Comparison of ENCODE assay signal across 8 cellular contexts in the genomic region with DNA sequence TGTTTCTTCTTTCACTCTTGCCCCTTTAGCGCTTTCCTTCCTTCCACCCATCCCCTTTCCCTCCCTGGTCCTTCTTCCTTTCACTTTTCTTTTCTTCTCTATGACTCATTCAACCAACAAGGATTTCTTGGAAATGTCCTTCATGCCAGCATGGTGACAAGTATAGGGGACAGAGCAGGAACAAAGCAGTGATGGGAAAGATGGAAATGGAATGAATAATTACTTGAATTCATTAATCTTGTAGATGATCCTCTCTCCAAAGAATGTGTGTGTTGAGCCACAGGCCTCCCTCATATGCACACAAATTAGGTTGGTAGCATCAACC. TPM values are rescaled to one million over a fixed set of nuclear protein-coding genes. Genes with fewer than 3 reads are reported as not detected.
A peak's percentile ranks its signal among the peaks of the same experiment; 100 is the strongest.
DNase-seq lines count a peak whose midpoint lies in the region; FAIRE-seq and TF ChIP-seq lines count a peak whose summit lies in the region.
"Had no signal": no experiment of that assay in that cellular context is flagged by ENCODE, and none has a peak within 500 bp of the region (broad histone marks: within the 10 kb centered on the region; RNA-seq: fewer than 3 reads in every experiment).

No MANE protein-coding gene starts in this region.

- no peak for TF ChIP-seq CTCF in fibroblast of the aortic adventitia (IDR thresholded peaks at IDR 0.05; ENCODE audit: insufficient read depth, low read length)

- no peaks in the 10 kb centered on the region for H4K20me1 ChIP-seq in GM23248 (ENCODE audit: insufficient read depth)

- no peak overlapping the region for H2AFZ ChIP-seq in GM23248

- H3K4me1 ChIP-seq in GM23248 (ENCODE audit: insufficient read depth) (peaks cover 35% of the 10 kb centered on the region), SJSA1 (replicated peaks) (peaks cover 49% of the 10 kb centered on the region), small intestine (ENCODE audit: control insufficient read depth in 2 of 2, insufficient read depth in 1 of 2, low read depth in 1 of 2, low read length in 1 of 2) (peaks cover 4 to 16% of the 10 kb centered on the region in 2 donors)

- H3K27me3 ChIP-seq in GM23248 (replicated peaks; ENCODE audit: insufficient read depth) (no peaks in the 10 kb centered on the region), SJSA1 (replicated peaks) (no peaks in the 10 kb centered on the region), small intestine (ENCODE audit: control insufficient read depth in 2 of 2, insufficient read depth in 2 of 2, low read length in 2 of 2) (no peaks in the 10 kb centered on the region)

- H3K9me3 ChIP-seq in GM23248 (ENCODE audit: low read depth) (no peaks in the 10 kb centered on the region), SJSA1 (replicated peaks) (no peaks in the 10 kb centered on the region), small intestine (ENCODE audit: control insufficient read depth, low read depth) (no peaks in the 10 kb centered on the region)

- peak overlapping the region; percentile 91 for H3K4me2 ChIP-seq in GM23248 (ENCODE audit: unreplicated experiment)

- 42 to 50% methylated on average over 1 of the region's 1 CpG for WGBS in GM23248 (ENCODE audit: low coverage in 1 of 2, low lambda C conversion rate in 2 of 2, missing lambda C conversion rate in 2 of 2), 2 experiments
- WGBS in small intestine, 3 donors: 21 to 55% (median 22%) methylated on average over 1 of the region's 1 CpG

- DNase-seq in GM23248 (peak; percentile 73), SJSA1 (ENCODE audit: low read depth in 1 of 2, low spot score in 2 of 2) (peak in 1 of 2 experiments; percentile 87), fibroblast of the aortic adventitia (ENCODE audit: low read depth) (peak; percentile 52), small intestine (peak; percentile 83), anterior cingulate cortex (lab: John Stamatoyannopoulos, UW) (no peak), foreskin melanocyte (no peak), NCI-H2171 (lab: John Stamatoyannopoulos, UW) (no peak)
- DNase-seq: substantia nigra had no signal

- peaks cover 33% of the 10 kb centered on the region for H3F3A ChIP-seq in GM23248 (ENCODE audit: insufficient read depth)

- H3K79me2 ChIP-seq in GM23248 (ENCODE audit: insufficient read depth): peaks cover 34% of the 10 kb centered on the region

- FAIRE-seq in small intestine (lab: Jason Lieb, UNC): no peak

- in situ Hi-C loops in GM23248 (cut with MboI): no loop called here

- H3K9ac ChIP-seq in GM23248: peak overlapping the region; percentile 82

- H3K4me3 ChIP-seq in GM23248 (peak overlapping the region; percentile 78), SJSA1 (no peak overlapping the region), fibroblast of the aortic adventitia (ENCODE audit: low read depth, low read length) (peak overlapping the region; percentile 67), small intestine (ENCODE audit: low read depth in 1 of 2, low read length in 2 of 2) (peak overlapping the region in 1 of 2 donors; percentile 4)

- H3K9me2 ChIP-seq in GM23248 (ENCODE audit: insufficient read depth): no peaks in the 10 kb centered on the region

- H3K36me3 ChIP-seq in GM23248 (ENCODE audit: low read depth): no peaks in the 10 kb centered on the region
- no peaks in the 10 kb centered on the region for H3K36me3 ChIP-seq in SJSA1
- H3K36me3 ChIP-seq in small intestine (ENCODE audit: control insufficient read depth in 2 of 2, insufficient read depth in 2 of 2, low read length in 2 of 2): peaks cover 0 to 8% of the 10 kb centered on the region in 2 donors

- H3K27ac ChIP-seq in GM23248 (peak overlapping the region; percentile 80), SJSA1 (peak overlapping the region; percentile 81), small intestine (ENCODE audit: low read depth in 1 of 2, low read length in 1 of 2) (peak overlapping the region; percentile 87 to 93)

RNA-seq across cellular contexts. Expression of a gene that starts 1.5 kb away (rescaled TPM):
- 50.3 and 59.0 TPM in 2 replicates for total RNA-seq in GM23248 (2014; rRNA removed; shearing (Covaris generic))
- 287 and 289 TPM in 2 replicates for polyA plus RNA-seq in GM23248 (2016; fragmentation: Nextera tagmentation; extraction: Ambion mirVana)
- total RNA-seq in SJSA1 (2014; rRNA removed; shearing (Covaris generic)): 37.0 and 47.5 TPM in 2 replicates
- 33.8 and 56.2 TPM in 2 replicates for total RNA-seq in fibroblast of the aortic adventitia (ENCODE audit: low replicate concordance)
- 100 to 1,000 TPM in 1 of 3 donors, 10 to 100 TPM in 2; 80.1 to 110 (median 92.6) TPM for polyA plus RNA-seq in small intestine

RNA-seq across cellular contexts. Expression of a gene that starts 8.4 kb away (rescaled TPM):
- total RNA-seq in GM23248 (2014; rRNA removed; shearing (Covaris generic)): 1.7 TPM in 1 of 2 replicates, not detected in the other
- 1.0 and 1.2 TPM in 2 replicates for polyA plus RNA-seq in GM23248 (2016; fragmentation: Nextera tagmentation; extraction: Ambion mirVana)
- not detected in 2 replicates for total RNA-seq in SJSA1 (2014; rRNA removed; shearing (Covaris generic))
- total RNA-seq in fibroblast of the aortic adventitia (ENCODE audit: low replicate concordance): 0.54 and 1.7 TPM in 2 replicates
- 1,000 to 10,000 TPM in 1 of 3 donors, 100 to 1,000 TPM in 2; 286 to 1,108 (median 952) TPM for polyA plus RNA-seq in small intestine

RNA-seq across cellular contexts. Expression of a gene that starts 9.8 kb away (rescaled TPM):
- 159 and 178 TPM in 2 replicates for total RNA-seq in GM23248 (2014; rRNA removed; shearing (Covaris generic))
- 294 and 308 TPM in 2 replicates for polyA plus RNA-seq in GM23248 (2016; fragmentation: Nextera tagmentation; extraction: Ambion mirVana)
- total RNA-seq in SJSA1 (2014; rRNA removed; shearing (Covaris generic)): 212 and 219 TPM in 2 replicates
- 86.7 and 213 TPM in 2 replicates for total RNA-seq in fibroblast of the aortic adventitia (ENCODE audit: low replicate concordance)
- polyA plus RNA-seq in small intestine: 100 to 1,000 TPM; 171 to 234 (median 189) TPM

RNA-seq across cellular contexts. Expression of a gene that starts 16.8 kb away (rescaled TPM):
- total RNA-seq in GM23248 (2014; rRNA removed; shearing (Covaris generic)): 13.5 and 20.9 TPM in 2 replicates
- 35.7 and 36.0 TPM in 2 replicates for polyA plus RNA-seq in GM23248 (2016; fragmentation: Nextera tagmentation; extraction: Ambion mirVana)
- 1.0 and 5.1 TPM in 2 replicates for total RNA-seq in SJSA1 (2014; rRNA removed; shearing (Covaris generic))
- 7.4 and 8.6 TPM in 2 replicates for total RNA-seq in fibroblast of the aortic adventitia (ENCODE audit: low replicate concordance)
- 10 to 100 TPM; 12.5 to 40.0 (median 22.4) TPM for polyA plus RNA-seq in small intestine

RNA-seq across cellular contexts. Expression of a gene that starts 24.4 kb away (rescaled TPM):
- 74.7 and 81.3 TPM in 2 replicates for total RNA-seq in GM23248 (2014; rRNA removed; shearing (Covaris generic))
- polyA plus RNA-seq in GM23248 (2016; fragmentation: Nextera tagmentation; extraction: Ambion mirVana) (62.7 and 65.4 TPM in 2 replicates), small intestine (10 to 100 TPM in 1 of 3 donors, 1 to 10 TPM in 2; 9.2 to 23.5 (median 9.4) TPM)
- 38.0 and 41.2 TPM in 2 replicates for total RNA-seq in SJSA1 (2014; rRNA removed; shearing (Covaris generic))
- 26.7 and 43.3 TPM in 2 replicates for total RNA-seq in fibroblast of the aortic adventitia (ENCODE audit: low replicate concordance)

Comparison
In these comparisons a context has a peak if more than half of its experiments do, and no peak if none do; other contexts are left out.
1. DNase-seq: peak in GM23248 (single experiment), fibroblast of the aortic adventitia (single experiment) and small intestine (single experiment); none in anterior cingulate cortex (0 of 58), foreskin melanocyte (single experiment) and NCI-H2171 (single experiment).
2. Peak in every context shown above with its lines, with median percentiles within 50 percentile points of each other: H3K27ac ChIP-seq.